In the genomic region with DNA sequence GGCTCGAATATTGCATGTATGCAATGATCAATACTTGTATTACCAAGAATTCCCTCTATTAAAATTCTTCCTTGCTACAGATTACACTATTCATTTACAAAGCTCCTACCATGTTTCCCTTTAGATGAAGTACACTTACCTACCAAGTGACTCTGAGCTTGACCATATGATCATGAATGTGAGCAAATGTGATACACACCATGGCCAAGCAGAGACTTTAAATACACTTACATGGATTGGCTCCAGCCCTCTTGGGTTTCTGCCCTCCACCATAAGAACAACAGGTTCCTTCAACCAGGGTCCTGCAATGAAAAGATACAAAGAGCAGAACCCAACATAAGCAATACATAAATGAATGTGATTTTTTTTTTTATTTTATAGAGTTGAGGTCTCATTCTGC, we compare ENCODE assay signal across 39 cellular contexts. TPM values are rescaled to one million over a fixed set of nuclear protein-coding genes. Genes with fewer than 3 reads are reported as not detected.
DNase-seq lines count a peak whose midpoint lies in the region; ATAC-seq, FAIRE-seq and TF ChIP-seq lines count a peak whose summit lies in the region.
"Had no signal": no experiment of that assay in that cellular context is flagged by ENCODE, and none has a peak within 500 bp of the region (broad histone marks: within the 10 kb centered on the region; RNA-seq: fewer than 3 reads in every experiment).

No MANE protein-coding gene starts in this region.

- H3T11ph ChIP-seq in H9 (ENCODE audit: low read length) = no peak overlapping the region

- H4K91ac ChIP-seq in H9 (ENCODE audit: insufficient read length, low read depth, low read length) = no peak overlapping the region

- H2AFZ ChIP-seq in H9 (ENCODE audit: low read length) = no peak overlapping the region

- H3K9ac ChIP-seq in H9 (ENCODE audit: extremely low read depth, insufficient read length, low read length) = no peak overlapping the region
- H3K9ac ChIP-seq: BLaER1; BLaER1 treated with 17β-estradiol and CSF1 and Interleukin-3, amounts not matched to agents 10 nM and 100 nM had no signal

- BruUV-seq in Caco-2 (replicated peaks; lab: Mats Ljungman, UMichigan) = no TSS peak

- no peak overlapping the region for H3K27ac ChIP-seq in H9 (ENCODE audit: insufficient read length, low read depth, low read length)
- no peak overlapping the region for H3K27ac ChIP-seq in esophagus muscularis mucosa (replicated peaks in 1 of 4)
- no peak overlapping the region for H3K27ac ChIP-seq in gastrocnemius medialis
- H3K27ac ChIP-seq: 22Rv1; A549; BLaER1; BLaER1 treated with 17β-estradiol and CSF1 and Interleukin-3, amounts not matched to agents 10 nM and 100 nM; C4-2B had no signal

- H4K5ac ChIP-seq in H9 (ENCODE audit: insufficient read length, low read depth, low read length) = no peak overlapping the region

- H3K9me3 ChIP-seq in H9 (ENCODE audit: control insufficient read depth, low read depth, low read length) = no peaks in the 10 kb centered on the region
- peaks cover 0 to 4% (median 0%) of the 10 kb centered on the region in 4 donors for H3K9me3 ChIP-seq in esophagus muscularis mucosa
- no peaks in the 10 kb centered on the region for H3K9me3 ChIP-seq in gastrocnemius medialis
- no peaks in the 10 kb centered on the region; the same call in 1 of the 2 replicates for H3K9me3 ChIP-seq in Caco-2
- H3K9me3 ChIP-seq: A549; BE2C; BLaER1; BLaER1 treated with 17β-estradiol and CSF1 and Interleukin-3, amounts not matched to agents 10 nM and 100 nM had no signal

- H3K4me1 Mint-ChIP-seq in H9 = no peaks in the 10 kb centered on the region
- H3K4me1 Mint-ChIP-seq in activated T-helper 1 cell treated with anti-CD3 and anti-CD28 coated beads, Interleukin-12 subunit alpha, Interleukin-12 subunit beta, Interleukin-2, Interleukin-4 antibody, amounts not matched to agents 30 ng/mL and 10 ng/mL and 1 ng/mL, durations not matched to agents 14 hours and 24 hours and 36 hours (ENCODE audit: low read depth) = no peaks in the 10 kb centered on the region
- H3K4me1 Mint-ChIP-seq in Caco-2 (ENCODE audit: low read depth, unreplicated experiment) = peaks cover 6% of the 10 kb centered on the region
- H3K4me1 Mint-ChIP-seq: B cell; CD14-positive monocyte; CD4-positive, alpha-beta memory T cell; CD4-positive, CD25-positive, alpha-beta regulatory T cell; CD8-positive, alpha-beta memory T cell had no signal

- H3K4me3 Mint-ChIP-seq in H9 (no peak overlapping the region), Caco-2 (ENCODE audit: unreplicated experiment) (no peak overlapping the region)
- no peak overlapping the region for H3K4me3 Mint-ChIP-seq in activated T-helper 1 cell treated with anti-CD3 and anti-CD28 coated beads, Interleukin-12 subunit alpha, Interleukin-12 subunit beta, Interleukin-2, Interleukin-4 antibody, amounts not matched to agents 30 ng/mL and 10 ng/mL and 1 ng/mL, durations not matched to agents 14 hours and 24 hours and 36 hours
- H3K4me3 Mint-ChIP-seq: B cell; CD14-positive monocyte; CD4-positive, alpha-beta memory T cell; CD4-positive, alpha-beta T cell; CD4-positive, CD25-positive, alpha-beta regulatory T cell; CD8-positive, alpha-beta memory T cell; CD8-positive, alpha-beta T cell had no signal

- FAIRE-seq in D721Med (lab: Jason Lieb, UNC) = peak; percentile 92
- FAIRE-seq: A204.1, A549 had no signal

- ATAC-seq in gastrocnemius medialis = peak; percentile 62 to 87
- ATAC-seq: A549; CD8-positive, alpha-beta T cell had no signal

- TF ChIP-seq POLR2A in esophagus muscularis mucosa (IDR thresholded peaks at IDR 0.05; ENCODE audit: low read depth) (no peak), gastrocnemius medialis (IDR thresholded peaks at IDR 0.05) (no peak)

- H3K9me3 Mint-ChIP-seq in H9 = no peaks in the 10 kb centered on the region
- H3K9me3 Mint-ChIP-seq in activated T-helper 1 cell treated with anti-CD3 and anti-CD28 coated beads, Interleukin-12 subunit alpha, Interleukin-12 subunit beta, Interleukin-2, Interleukin-4 antibody, amounts not matched to agents 30 ng/mL and 10 ng/mL and 1 ng/mL, durations not matched to agents 14 hours and 24 hours and 36 hours = no peaks in the 10 kb centered on the region
- no peaks in the 10 kb centered on the region for H3K9me3 Mint-ChIP-seq in Caco-2 (ENCODE audit: unreplicated experiment)
- H3K9me3 Mint-ChIP-seq: CD4-positive, alpha-beta T cell; CD8-positive, alpha-beta T cell had no signal

- H3K79me2 ChIP-seq in H9 (ENCODE audit: insufficient read depth, low read length) = no peaks in the 10 kb centered on the region

- CTCF ChIA-PET in Caco-2 (lab: Charles Lee) = no interaction called here

- H2BK20ac ChIP-seq in H9 (ENCODE audit: low read depth, low read length, poor library complexity, severe bottlenecking) = peak overlapping the region; percentile 45

- no peak overlapping the region for H2BK15ac ChIP-seq in H9 (ENCODE audit: low read depth, low read length)

- no peak overlapping the region for H3K27ac Mint-ChIP-seq in H9
- no peak overlapping the region for H3K27ac Mint-ChIP-seq in activated T-helper 1 cell treated with anti-CD3 and anti-CD28 coated beads, Interleukin-12 subunit alpha, Interleukin-12 subunit beta, Interleukin-2, Interleukin-4 antibody, amounts not matched to agents 30 ng/mL and 10 ng/mL and 1 ng/mL, durations not matched to agents 14 hours and 24 hours and 36 hours
- no peak overlapping the region for H3K27ac Mint-ChIP-seq in Caco-2 (ENCODE audit: unreplicated experiment)
- H3K27ac Mint-ChIP-seq: B cell; CD14-positive monocyte; CD4-positive, alpha-beta memory T cell; CD4-positive, alpha-beta T cell; CD4-positive, CD25-positive, alpha-beta regulatory T cell; CD8-positive, alpha-beta memory T cell; CD8-positive, alpha-beta T cell had no signal

- no peak overlapping the region for H4K8ac ChIP-seq in H9 (replicated peaks; ENCODE audit: insufficient read length, low read depth, low read length)

- no CpG with 5 or more reads among the region's 1 CpG for WGBS in H9 (ENCODE audit: extremely low coverage, insufficient read length, low lambda C conversion rate)
- WGBS in esophagus muscularis mucosa = 83% methylated on average over 1 of the region's 1 CpG

- TF ChIP-seq EP300 in esophagus muscularis mucosa (IDR thresholded peaks at IDR 0.05) = no peak

- POLR2A ChIA-PET in Caco-2 (lab: Charles Lee) = no interaction called here

- H3K4me2 ChIP-seq in H9 (ENCODE audit: insufficient read depth, insufficient read length, low read length) = no peak overlapping the region
- H3K4me2 ChIP-seq: A549; BLaER1; BLaER1 treated with 17β-estradiol and CSF1 and Interleukin-3, amounts not matched to agents 10 nM and 100 nM had no signal

- H3K18ac ChIP-seq in H9 (ENCODE audit: insufficient read length, low read depth, low read length) = no peak overlapping the region

- no peak overlapping the region for H3K4ac ChIP-seq in H9 (ENCODE audit: low read depth, low read length)

- H3K27me3 Mint-ChIP-seq in H9 (ENCODE audit: low read depth) (peaks cover 2% of the 10 kb centered on the region; the same call in 1 of the 2 replicates), Caco-2 (ENCODE audit: insufficient read depth, unreplicated experiment) (peaks cover 14% of the 10 kb centered on the region)
- H3K27me3 Mint-ChIP-seq in activated T-helper 1 cell treated with anti-CD3 and anti-CD28 coated beads, Interleukin-12 subunit alpha, Interleukin-12 subunit beta, Interleukin-2, Interleukin-4 antibody, amounts not matched to agents 30 ng/mL and 10 ng/mL and 1 ng/mL, durations not matched to agents 14 hours and 24 hours and 36 hours (ENCODE audit: insufficient read depth) = peaks cover 40% of the 10 kb centered on the region

- TF ChIP-seq CTCF in D721Med (IDR thresholded peaks at IDR 0.05; ENCODE audit: insufficient read depth, missing control alignments) (no peak), H9 (conservative IDR thresholded peaks at IDR 0.05) (no peak), esophagus muscularis mucosa (IDR thresholded peaks at IDR 0.05) (no peak), gastrocnemius medialis (IDR thresholded peaks at IDR 0.05 in 4 of 5, conservative IDR thresholded peaks at IDR 0.05 in 1 of 5) (no peak), Caco-2 (IDR thresholded peaks at IDR 0.05; ENCODE audit: insufficient read depth in 1 of 2, low read depth in 1 of 2, low read length in 1 of 2, severe bottlenecking in 1 of 2, unreplicated experiment in 1 of 2) (no peak)

- no peak overlapping the region for H3K14ac ChIP-seq in H9 (ENCODE audit: insufficient read depth, low read length)

- H4K20me1 ChIP-seq in H9 (ENCODE audit: control insufficient read depth, insufficient read depth, insufficient read length) = no peaks in the 10 kb centered on the region
- H4K20me1 ChIP-seq: BLaER1; BLaER1 treated with 17β-estradiol and CSF1 and Interleukin-3, amounts not matched to agents 10 nM and 100 nM had no signal

- no peak overlapping the region for H3K23ac ChIP-seq in H9 (ENCODE audit: insufficient read length, low read depth, low read length)

- no peak overlapping the region for H2BK120ac ChIP-seq in H9 (ENCODE audit: low read depth, low read length, poor library complexity, severe bottlenecking)

- H2AK5ac ChIP-seq in H9 (ENCODE audit: insufficient read length, low read length) = no peak overlapping the region

- H3K23me2 ChIP-seq in H9 (ENCODE audit: insufficient read length, low read depth, low read length, poor library complexity, severe bottlenecking) = no peaks in the 10 kb centered on the region

- H3K4me3 ChIP-seq in esophagus muscularis mucosa (no peak overlapping the region), gastrocnemius medialis (no peak overlapping the region), Caco-2 (ENCODE audit: low read depth, low read length) (no peak overlapping the region)
- H3K4me3 ChIP-seq: A549; BLaER1; BLaER1 treated with 17β-estradiol and CSF1 and Interleukin-3, amounts not matched to agents 10 nM and 100 nM had no signal

- H3K27me3 ChIP-seq in H9 (ENCODE audit: insufficient read depth, low read length) (no peaks in the 10 kb centered on the region), esophagus muscularis mucosa (peaks cover 0 to 9% (median 0%) of the 10 kb centered on the region in 4 donors), gastrocnemius medialis (no peaks in the 10 kb centered on the region), Caco-2 (replicated peaks; ENCODE audit: control insufficient read depth, insufficient read depth, low read length) (no peaks in the 10 kb centered on the region)
- H3K27me3 ChIP-seq: BLaER1; BLaER1 treated with 17β-estradiol and CSF1 and Interleukin-3, amounts not matched to agents 10 nM and 100 nM had no signal

- H3K56ac ChIP-seq in H9 (ENCODE audit: insufficient read length, low read depth, low read length) = no peak overlapping the region

- H3K79me1 ChIP-seq in H9 (ENCODE audit: insufficient read depth, low read depth, low read length, poor library complexity, severe bottlenecking) = no peaks in the 10 kb centered on the region

- H3K4me1 ChIP-seq in H9 (ENCODE audit: insufficient read depth, low read length) (no peaks in the 10 kb centered on the region), esophagus muscularis mucosa (no peaks in the 10 kb centered on the region), gastrocnemius medialis (no peaks in the 10 kb centered on the region), Caco-2 (no peaks in the 10 kb centered on the region)
- H3K4me1 ChIP-seq: A549; BE2C; BLaER1; BLaER1 treated with 17β-estradiol and CSF1 and Interleukin-3, amounts not matched to agents 10 nM and 100 nM had no signal

- intact Hi-C loops in esophagus muscularis mucosa (cut with DNase I) = no loop called here
- intact Hi-C loops in gastrocnemius medialis (cut with DNase I; ENCODE audit: low total_unique reads) = no loop called here
- intact Hi-C loops in activated T-helper 1 cell treated with anti-CD3 and anti-CD28 coated beads, Interleukin-12 subunit alpha, Interleukin-12 subunit beta, Interleukin-2, Interleukin-4 antibody, amounts not matched to agents 30 ng/mL and 10 ng/mL and 1 ng/mL, durations not matched to agents 14 hours and 24 hours and 36 hours (cut with micrococcal nuclease) = loop anchor here (10.0 kb wide), 1 partner anchor 59 kb away; no protein-coding TSS in a partner anchor
- intact Hi-C loops in Caco-2 (cut with micrococcal nuclease; ENCODE audit: unreplicated experiment) = no loop called here

- H2BK12ac ChIP-seq in H9 (ENCODE audit: insufficient read length, low read depth, low read length) = no peak overlapping the region

- no peaks in the 10 kb centered on the region for H3K36me3 ChIP-seq in esophagus muscularis mucosa
- H3K36me3 ChIP-seq in gastrocnemius medialis = no peaks in the 10 kb centered on the region
- no peaks in the 10 kb centered on the region for H3K36me3 ChIP-seq in Caco-2 (ENCODE audit: control insufficient read depth, insufficient read depth, low read length)
- H3K36me3 ChIP-seq: BE2C; BLaER1; BLaER1 treated with 17β-estradiol and CSF1 and Interleukin-3, amounts not matched to agents 10 nM and 100 nM had no signal

- DNase-seq in D721Med (ENCODE audit: insufficient read length, low spot score) (no peak), H9 (no peak), esophagus muscularis mucosa (ENCODE audit: extremely low spot score) (peak; percentile 37), gastrocnemius medialis (no peak), KBM-7 (no peak), Caco-2 (no peak)
- no peak for DNase-seq in activated T-cell treated with anti-CD3 and anti-CD28 coated beads, Interleukin-2, amount 50 U/mL, for 48 hours
- no peak for DNase-seq in activated T-helper 1 cell treated with anti-CD3 and anti-CD28 coated beads, Interleukin-12 subunit alpha, Interleukin-12 subunit beta, Interleukin-2, Interleukin-4 antibody, amounts not matched to agents 30 ng/mL and 10 ng/mL and 1 ng/mL, durations not matched to agents 14 hours and 24 hours and 36 hours (ENCODE audit: low spot score)
- DNase-seq: 8988T; ACHN; AML-193; BE2C; C1 segment of cervical spinal cord; Calu3; CD4-positive, alpha-beta memory T cell; CD4-positive, alpha-beta T cell; CD4-positive, CD25-positive, alpha-beta regulatory T cell; CD8-positive, alpha-beta memory T cell; CD8-positive, alpha-beta T cell; COR-L47; DMS 273 treated with DMSO at 0.1 percent for 48 hours; DMS153; DMS53; DMS79; DMS79 treated with DMSO at 0.1 percent for 48 hours; DND-41; EL had no signal

- H3K36me3 Mint-ChIP-seq in H9 (ENCODE audit: insufficient read depth in 1 of 3, low read depth in 3 of 3) = no peaks in the 10 kb centered on the region
- H3K36me3 Mint-ChIP-seq in activated T-helper 1 cell treated with anti-CD3 and anti-CD28 coated beads, Interleukin-12 subunit alpha, Interleukin-12 subunit beta, Interleukin-2, Interleukin-4 antibody, amounts not matched to agents 30 ng/mL and 10 ng/mL and 1 ng/mL, durations not matched to agents 14 hours and 24 hours and 36 hours (ENCODE audit: low read depth) = no peaks in the 10 kb centered on the region
- H3K36me3 Mint-ChIP-seq in Caco-2 (ENCODE audit: insufficient read depth, unreplicated experiment) = no peaks in the 10 kb centered on the region
- H3K36me3 Mint-ChIP-seq: CD14-positive monocyte; CD4-positive, alpha-beta memory T cell; CD4-positive, CD25-positive, alpha-beta regulatory T cell; CD8-positive, alpha-beta memory T cell; CD8-positive, alpha-beta T cell had no signal

- H2BK5ac ChIP-seq in H9 (ENCODE audit: insufficient read length, low read length) = no peak overlapping the region

- in situ Hi-C loops in gastrocnemius medialis (cut with MboI; ENCODE audit: low sequenced_read_pairs in 4 of 4) = no loop called here
- in situ Hi-C loops in KBM-7 (cut with MboI; ENCODE audit: low pct_unique_long_range_greater_than_20kb, low sequenced_read_pairs) = no loop called here

RNA-seq across cellular contexts. Expression of a gene that starts 30.0 kb away (rescaled TPM):
- total RNA-seq in H9 (2021) (not detected in 2 replicates), esophagus muscularis mucosa (under 1 TPM in 1 of 4 donors, not detected in 3; 0.17 TPM), gastrocnemius medialis (under 1 TPM in 1 of 4 donors, not detected in 3; 0.35 TPM), Caco-2 (2022) (not detected in 2 replicates)
- not detected in 2 replicates for total RNA-seq in activated T-helper 1 cell treated with anti-CD3 and anti-CD28 coated beads, Interleukin-12 subunit alpha, Interleukin-12 subunit beta, Interleukin-2, Interleukin-4 antibody, amounts not matched to agents 30 ng/mL and 10 ng/mL and 1 ng/mL, durations not matched to agents 14 hours and 24 hours and 36 hours
- total RNA-seq: A172; A673; B cell; Calu3; CD4-positive, alpha-beta memory T cell; CD4-positive, alpha-beta T cell; CD4-positive, CD25-positive, alpha-beta regulatory T cell; CD8-positive, alpha-beta memory T cell; CD8-positive, alpha-beta T cell; Daoy; G401 had no signal

RNA-seq across cellular contexts. Expression of a gene that starts 57.2 kb away (rescaled TPM):
- 87.7 and 94.7 TPM in 2 replicates for total RNA-seq in H9 (2021)
- 100 to 1,000 TPM; 202 to 257 (median 232) TPM for total RNA-seq in esophagus muscularis mucosa
- total RNA-seq in gastrocnemius medialis = 100 to 1,000 TPM; 101 to 275 (median 202) TPM
- total RNA-seq in activated T-helper 1 cell treated with anti-CD3 and anti-CD28 coated beads, Interleukin-12 subunit alpha, Interleukin-12 subunit beta, Interleukin-2, Interleukin-4 antibody, amounts not matched to agents 30 ng/mL and 10 ng/mL and 1 ng/mL, durations not matched to agents 14 hours and 24 hours and 36 hours = 23.3 and 25.1 TPM in 2 replicates
- 173 and 193 TPM in 2 replicates for total RNA-seq in Caco-2 (2022)
